ENCODE assay signal across 9 cellular contexts in genomic region chr6:41470341-41471063, GRCh38.
A peak's percentile ranks its signal among the peaks of the same experiment; 100 is the strongest.
DNase-seq lines count a peak whose midpoint lies in the region; ATAC-seq and TF ChIP-seq lines count a peak whose summit lies in the region.
"Had no signal": no experiment of that assay in that cellular context is flagged by ENCODE, and none has a peak within 500 bp of the region (broad histone marks: within the 10 kb centered on the region; RNA-seq: fewer than 3 reads in every experiment).

No MANE protein-coding gene starts in this region.

- peaks cover 8% of the 10 kb centered on the region for H3K4me1 Mint-ChIP-seq in activated CD8-positive, alpha-beta T cell treated with anti-CD3 and anti-CD28 coated beads for 36 hours (ENCODE audit: low read depth)

- peak overlapping the region; percentile 50 for H3K4me3 Mint-ChIP-seq in activated CD8-positive, alpha-beta T cell treated with anti-CD3 and anti-CD28 coated beads for 36 hours

- no peaks in the 10 kb centered on the region for H3K9me2 ChIP-seq in GM23248 (ENCODE audit: insufficient read depth)

- H3K27ac ChIP-seq in GM23248 (no peak overlapping the region), left ventricle myocardium inferior (replicated peaks) (no peak overlapping the region)
- H3K27ac ChIP-seq: right lobe of liver had no signal

- POLR2A ChIA-PET in activated CD8-positive, alpha-beta T cell treated with anti-CD3 and anti-CD28 coated beads for 36 hours (lab: Charles Lee): interaction anchor here (0.9 to 1.4 kb wide), 2 partner anchors 9 to 16 kb away, joined by 3 read pairs; no protein-coding TSS in a partner anchor

- intact Hi-C loops in activated CD8-positive, alpha-beta T cell treated with anti-CD3 and anti-CD28 coated beads for 36 hours (cut with micrococcal nuclease): no loop called here
- intact Hi-C loops in left ventricle myocardium inferior (cut with micrococcal nuclease): no loop called here

- in situ Hi-C loops in GM23248 (cut with MboI) (no loop called here), G401 (cut with HindIII; ENCODE audit: low sequenced_read_pairs) (no loop called here)

- no peak overlapping the region for H3K4me3 ChIP-seq in GM23248
- H3K4me3 ChIP-seq in left ventricle myocardium inferior: peak overlapping the region; percentile 42
- H3K4me3 ChIP-seq in skeletal muscle cell (ENCODE audit: low read depth, low read length): peak overlapping the region; percentile 15
- H3K4me3 ChIP-seq: right lobe of liver had no signal

- H3K4me1 ChIP-seq in GM23248 (ENCODE audit: insufficient read depth): no peaks in the 10 kb centered on the region
- H3K4me1 ChIP-seq in left ventricle myocardium inferior: peaks cover 19% of the 10 kb centered on the region
- H3K4me1 ChIP-seq: right lobe of liver had no signal

- H3K27ac Mint-ChIP-seq in activated CD8-positive, alpha-beta T cell treated with anti-CD3 and anti-CD28 coated beads for 36 hours: no peak overlapping the region

- WGBS in GM23248 (ENCODE audit: low coverage in 1 of 2, low lambda C conversion rate in 2 of 2, missing lambda C conversion rate in 2 of 2), 2 experiments: 55 to 61% methylated on average over 42 to 54 of the region's 60 CpGs

- no peak for TF ChIP-seq CTCF in activated CD8-positive, alpha-beta T cell treated with anti-CD3 and anti-CD28 coated beads for 36 hours (IDR thresholded peaks at IDR 0.05)
- TF ChIP-seq CTCF in left ventricle myocardium inferior (IDR thresholded peaks at IDR 0.05; ENCODE audit: borderline replicate concordance): no peak

- ATAC-seq in activated CD8-positive, alpha-beta T cell treated with anti-CD3 and anti-CD28 coated beads for 36 hours: peak; percentile 47
- ATAC-seq in HG02623 (IDR thresholded peaks at IDR 0.05; ENCODE audit: unreplicated experiment) (no peak), HG03196 (IDR thresholded peaks at IDR 0.05; ENCODE audit: unreplicated experiment) (no peak)

- DNase-seq in GM23248 (peak; percentile 24), left ventricle myocardium inferior (peak; percentile 41), skeletal muscle cell (ENCODE audit: low read depth) (no peak), LoVo (ENCODE audit: low spot score) (no peak), G401 (ENCODE audit: low spot score) (no peak)
- DNase-seq in activated CD8-positive, alpha-beta T cell treated with anti-CD3 and anti-CD28 coated beads for 36 hours: peak; percentile 39

- H3K27me3 ChIP-seq in GM23248 (replicated peaks; ENCODE audit: insufficient read depth) (peaks cover 9% of the 10 kb centered on the region), left ventricle myocardium inferior (ENCODE audit: low read depth) (peaks cover 86% of the 10 kb centered on the region)

- H3K9me3 Mint-ChIP-seq in activated CD8-positive, alpha-beta T cell treated with anti-CD3 and anti-CD28 coated beads for 36 hours: no peaks in the 10 kb centered on the region

- H3K27me3 Mint-ChIP-seq in activated CD8-positive, alpha-beta T cell treated with anti-CD3 and anti-CD28 coated beads for 36 hours: peaks cover 59% of the 10 kb centered on the region

- no peak overlapping the region for H2AFZ ChIP-seq in GM23248

- no peaks in the 10 kb centered on the region for H3K36me3 ChIP-seq in GM23248 (ENCODE audit: low read depth)
- H3K36me3 ChIP-seq in left ventricle myocardium inferior: no peaks in the 10 kb centered on the region
- H3K36me3 ChIP-seq: right lobe of liver had no signal

- CTCF ChIA-PET in activated CD8-positive, alpha-beta T cell treated with anti-CD3 and anti-CD28 coated beads for 36 hours (lab: Charles Lee): interaction anchor here (1.0 to 1.1 kb wide), 2 partner anchors 8 to 133 kb away, joined by 4 to 5 read pairs; no protein-coding TSS in a partner anchor

- H3K9me3 ChIP-seq in GM23248 (ENCODE audit: low read depth): no peaks in the 10 kb centered on the region
- no peaks in the 10 kb centered on the region for H3K9me3 ChIP-seq in left ventricle myocardium inferior (replicated peaks)
- H3K9me3 ChIP-seq: right lobe of liver had no signal

- H3F3A ChIP-seq in GM23248 (ENCODE audit: insufficient read depth): no peaks in the 10 kb centered on the region

- no peak overlapping the region for H3K9ac ChIP-seq in GM23248

- H3K36me3 Mint-ChIP-seq in activated CD8-positive, alpha-beta T cell treated with anti-CD3 and anti-CD28 coated beads for 36 hours (ENCODE audit: low read depth): no peaks in the 10 kb centered on the region

- no peaks in the 10 kb centered on the region for H3K79me2 ChIP-seq in GM23248 (ENCODE audit: insufficient read depth)

- H3K4me2 ChIP-seq in GM23248 (ENCODE audit: unreplicated experiment): no peak overlapping the region

- no peaks in the 10 kb centered on the region for H4K20me1 ChIP-seq in GM23248 (ENCODE audit: insufficient read depth)

Comparison
In these comparisons a context has a peak if more than half of its experiments do, and no peak if none do; other contexts are left out.
1. DNase-seq: peak in GM23248 (single experiment), activated CD8-positive, alpha-beta T cell treated with anti-CD3 and anti-CD28 coated beads for 36 hours (single experiment) and left ventricle myocardium inferior (single experiment); none in skeletal muscle cell (single experiment), LoVo (single experiment) and G401 (single experiment).